9 cellular contexts compared by ENCODE assay signal in the genomic region with DNA sequence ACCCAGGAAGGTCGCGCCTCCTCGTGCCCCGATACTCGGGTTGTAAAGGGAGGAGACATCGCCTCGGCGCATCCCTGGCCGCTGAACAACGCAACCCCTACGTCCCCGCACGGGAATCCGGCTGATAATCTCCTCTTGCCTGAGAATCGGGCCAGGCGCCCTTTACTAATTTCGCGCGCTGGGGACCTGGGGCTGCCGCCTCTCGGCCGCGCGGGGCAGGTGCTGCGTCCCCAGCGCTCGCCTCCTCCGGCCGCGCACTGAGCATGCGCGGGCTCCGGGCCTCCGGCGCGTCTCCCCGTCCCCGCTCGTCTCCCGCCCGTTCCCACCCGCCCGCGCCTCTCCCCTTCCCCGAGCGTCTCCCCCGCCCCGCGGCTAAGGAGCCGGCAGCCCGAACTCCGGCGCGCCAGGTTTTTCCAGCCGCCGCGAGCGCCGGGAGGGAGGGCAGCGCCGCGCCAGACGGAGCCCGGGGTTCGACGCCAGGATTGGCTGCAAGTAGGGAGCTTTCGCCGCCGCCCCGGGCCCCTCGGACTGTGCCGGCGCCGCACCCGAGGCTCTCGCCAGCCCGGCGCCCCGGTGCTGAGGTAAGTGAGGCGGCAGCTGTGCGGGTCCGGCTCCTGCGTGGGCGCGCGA. TPM values are rescaled to one million over a fixed set of nuclear protein-coding genes. Genes with fewer than 3 reads are reported as not detected.
DNase-seq lines count a peak whose midpoint lies in the region; ATAC-seq, FAIRE-seq and TF ChIP-seq lines count a peak whose summit lies in the region.
"Had no signal": no experiment of that assay in that cellular context is flagged by ENCODE, and none has a peak within 500 bp of the region (broad histone marks: within the 10 kb centered on the region; RNA-seq: fewer than 3 reads in every experiment).

A gene (plus strand): TSS at position 469 of the 630 bp plus-strand sequence.

- H3K4me3 Mint-ChIP-seq in T-helper 2 cell treated with Interferon-gamma antibody and Interleukin-4, amounts not matched to agents 5 μg/mL and 100 μg/mL, for 36 hours = peak within 1 kb of the TSS; percentile 28
- H3K4me3 Mint-ChIP-seq: central memory CD8-positive, alpha-beta T cell had no signal

- no peaks in the 10 kb centered on the region for H3K36me3 Mint-ChIP-seq in T-helper 2 cell treated with Interferon-gamma antibody and Interleukin-4, amounts not matched to agents 5 μg/mL and 100 μg/mL, for 36 hours (ENCODE audit: low read depth)

- H3K9me3 ChIP-seq in heart left ventricle (no peaks in the 10 kb centered on the region), pancreas (no peaks in the 10 kb centered on the region)

- intact Hi-C loops in heart left ventricle (cut with DNase I) (no loop called here), pancreas (cut with DNase I) (no loop called here)

- TF ChIP-seq POLR2A in heart left ventricle (IDR thresholded peaks at IDR 0.05) = no peak

- no peaks in the 10 kb centered on the region for H3K9me3 Mint-ChIP-seq in T-helper 2 cell treated with Interferon-gamma antibody and Interleukin-4, amounts not matched to agents 5 μg/mL and 100 μg/mL, for 36 hours

- H3K27me3 Mint-ChIP-seq in T-helper 2 cell treated with Interferon-gamma antibody and Interleukin-4, amounts not matched to agents 5 μg/mL and 100 μg/mL, for 36 hours (ENCODE audit: low read depth) = peaks cover 41% of the 10 kb centered on the region

- no peak within 1 kb of the TSS for H3K27ac Mint-ChIP-seq in T-helper 2 cell treated with Interferon-gamma antibody and Interleukin-4, amounts not matched to agents 5 μg/mL and 100 μg/mL, for 36 hours

- TF ChIP-seq CTCF in LNCaP clone FGC (IDR thresholded peaks at IDR 0.05; ENCODE audit: control insufficient read depth, extremely low read depth, insufficient read depth) (peak; percentile 31), heart left ventricle (IDR thresholded peaks at IDR 0.05) (peak in 1 of 12 donors; percentile 5), pancreas (IDR thresholded peaks at IDR 0.05) (peak in 1 of 4 donors; percentile 17)

- peaks cover 0 to 19% (median 0%) of the 10 kb centered on the region in 12 donors for H3K4me1 ChIP-seq in heart left ventricle
- no peaks in the 10 kb centered on the region for H3K4me1 ChIP-seq in pancreas

- H3K27ac ChIP-seq in heart left ventricle (peak within 1 kb of the TSS in 2 of 12 donors; percentile 43 to 48), pancreas (peak within 1 kb of the TSS in 3 of 4 donors; percentile 24 to 58 (median 56))

- H3K4me3 ChIP-seq in LNCaP clone FGC (ENCODE audit: low read depth, low read length) (peak within 1 kb of the TSS; percentile 52), heart left ventricle (peak within 1 kb of the TSS; percentile 14 to 58 (median 46)), pancreas (peak within 1 kb of the TSS; percentile 37 to 56 (median 54))

- ATAC-seq in heart left ventricle = peak in 3 of 4 donors; percentile 65 to 80 (median 74)
- peak; percentile 81 to 93 (median 91) for ATAC-seq in pancreas
- ATAC-seq in HG02588 (IDR thresholded peaks at IDR 0.05; ENCODE audit: unreplicated experiment) = no peak
- ATAC-seq in GM18868 (IDR thresholded peaks at IDR 0.05; ENCODE audit: unreplicated experiment) = no peak

- peak; percentile 82 for DNase-seq in DMS79 treated with DMSO at 0.1 percent for 48 hours (lab: John Stamatoyannopoulos, UW)
- DNase-seq in LNCaP clone FGC (ENCODE audit: low read depth) = peak; percentile 23
- peak; percentile 5 for DNase-seq in T-helper 2 cell treated with Interferon-gamma antibody and Interleukin-4, amounts not matched to agents 5 μg/mL and 100 μg/mL, for 36 hours (ENCODE audit: low spot score)
- peak; percentile 28 to 69 (median 44) for DNase-seq in heart left ventricle
- peak; percentile 71 to 93 (median 77) for DNase-seq in pancreas
- DNase-seq in dedifferentiated amniotic fluid mesenchymal stem cell (ENCODE audit: extremely low spot score) = no peak

- H3K36me3 ChIP-seq in heart left ventricle (no peaks in the 10 kb centered on the region), pancreas (no peaks in the 10 kb centered on the region)

- FAIRE-seq in pancreas (lab: Jason Lieb, UNC) = no peak

- WGBS in heart left ventricle, 4 donors = 0 to 3% (median 1%) methylated on average over 2 to 86 of the region's 86 CpGs
- 0 to 1% methylated on average over 69 to 86 of the region's 86 CpGs for WGBS in pancreas, 2 donors

- H3K4me1 Mint-ChIP-seq in T-helper 2 cell treated with Interferon-gamma antibody and Interleukin-4, amounts not matched to agents 5 μg/mL and 100 μg/mL, for 36 hours (ENCODE audit: low read depth) = no peaks in the 10 kb centered on the region
- H3K4me1 Mint-ChIP-seq: central memory CD8-positive, alpha-beta T cell had no signal

- peaks cover 5 to 75% (median 50%) of the 10 kb centered on the region in 9 donors for H3K27me3 ChIP-seq in heart left ventricle
- no peaks in the 10 kb centered on the region for H3K27me3 ChIP-seq in pancreas

RNA-seq across cellular contexts. Expression of the gene that starts here (rescaled TPM):
- total RNA-seq in heart left ventricle (1 to 10 TPM in 6 of 9 donors, under 1 TPM in 3; 0.65 to 6.7 (median 1.6) TPM), pancreas (10 to 100 TPM in 1 of 6 donors, 1 to 10 TPM in 5; 2.5 to 10.8 (median 5.1) TPM)
- polyA plus RNA-seq in heart left ventricle (under 1 TPM; 0.30 to 0.80 TPM), pancreas (1 to 10 TPM; 2.5 to 7.0 TPM)

Comparison
In these comparisons a context has a peak if more than half of its experiments do, and no peak if none do; other contexts are left out.
1. ATAC-seq: peak in heart left ventricle (3 of 4) and pancreas (4 of 4); none in HG02588 (single experiment) and GM18868 (single experiment).
2. Peak in every context shown above with its lines, with median percentiles within 50 percentile points of each other: H3K4me3 ChIP-seq.